6 cellular contexts compared by ENCODE assay signal in genomic region chr2:176136375-176137248, GRCh38. TPM values are rescaled to one million over a fixed set of nuclear protein-coding genes. Genes with fewer than 3 reads are reported as not detected.
DNase-seq lines count a peak whose midpoint lies in the region; ATAC-seq, FAIRE-seq and TF ChIP-seq lines count a peak whose summit lies in the region.

No MANE protein-coding gene starts in this region.

- H3K4me2 ChIP-seq in K562 (ENCODE audit: insufficient read depth, low read length) = peak overlapping the region; percentile 10; the same call in 1 of the 2 replicates

- intact Hi-C loops in K562 (cut with micrococcal nuclease) (no loop called here), ovary (cut with DNase I) (loop anchor here in 1 of 4 donors (10.0 kb wide), 1 partner anchor 1128 kb away; the partner anchor contains the start of gene NFE2L2)

- TF ChIP-seq RAD21 in K562 (CRISPR knock-in tag; conservative IDR thresholded peaks at IDR 0.05 in 1 of 2, IDR thresholded peaks at IDR 0.05 in 1 of 2) = no peak

- BruUV-seq in K562 (replicated peaks; lab: Mats Ljungman, UMichigan) = no TSS peak

- H3K4me1 ChIP-seq in HEK293 (ENCODE audit: control insufficient read depth, insufficient read depth, low read length) (peaks cover 11% of the 10 kb centered on the region), K562 (replicated peaks in 1 of 2; ENCODE audit: control insufficient read depth in 2 of 2, insufficient read depth in 2 of 2, low read length in 2 of 2) (peaks cover 0 to 15% of the 10 kb centered on the region in 2 experiments; a peak in 2 of 5 replicates), ovary (ENCODE audit: insufficient read depth) (peaks cover 20% of the 10 kb centered on the region)

- TF ChIP-seq POLR2A in K562 (conservative IDR thresholded peaks at IDR 0.05) (no peak), ovary (IDR thresholded peaks at IDR 0.05) (peak; percentile 31)

- peaks cover 89% of the 10 kb centered on the region for H3K27me3 Mint-ChIP-seq in activated CD8-positive, alpha-beta memory T cell treated with anti-CD3 and anti-CD28 coated beads, Interleukin-2, amount 10 ng/mL, durations not matched to agents 7 days and 5 days

- no peaks in the 10 kb centered on the region for H3K79me2 ChIP-seq in K562 (ENCODE audit: control insufficient read depth, insufficient read depth, low read length)

- no peaks in the 10 kb centered on the region for H3K9me1 ChIP-seq in K562 (ENCODE audit: control insufficient read depth, insufficient read depth, low read length)

- H3K27ac ChIP-seq in HEK293 (ENCODE audit: extremely low read depth, low read depth, low read length) (peak overlapping the region; percentile 98), K562 (ENCODE audit: extremely low read depth, low read depth, low read length) (no peak overlapping the region), ovary (peak overlapping the region; percentile 93 to 99)

- TF ChIP-seq CTCF in HEK293 (tag by site-specific recombination; IDR thresholded peaks at IDR 0.05) (peak; percentile 64), K562 (IDR thresholded peaks at IDR 0.05 in 2 of 3, conservative IDR thresholded peaks at IDR 0.05 in 1 of 3; ENCODE audit: insufficient read depth in 2 of 3, low read depth in 1 of 3, low read length in 3 of 3) (no peak), ovary (IDR thresholded peaks at IDR 0.05) (peak in 1 of 3 donors; percentile 9)

- peaks cover 2% of the 10 kb centered on the region for H3K36me3 Mint-ChIP-seq in activated CD8-positive, alpha-beta memory T cell treated with anti-CD3 and anti-CD28 coated beads, Interleukin-2, amount 10 ng/mL, durations not matched to agents 7 days and 5 days

- 22% methylated on average over 57 of the region's 71 CpGs for WGBS in K562 (ENCODE audit: insufficient coverage, low coverage, missing lambda C conversion rate)
- WGBS in ovary, 3 donors = 0 to 1% (median 0%) methylated on average over 71 of the region's 71 CpGs

- H3K4me3 Mint-ChIP-seq in activated CD8-positive, alpha-beta memory T cell treated with anti-CD3 and anti-CD28 coated beads, Interleukin-2, amount 10 ng/mL, durations not matched to agents 7 days and 5 days = no peak overlapping the region

- peaks cover 37 to 64% of the 10 kb centered on the region in 2 experiments for H3K27me3 ChIP-seq in K562 (ENCODE audit: control insufficient read depth in 2 of 2, insufficient read depth in 2 of 2, low read length in 2 of 2)
- no peaks in the 10 kb centered on the region for H3K27me3 ChIP-seq in ovary

- H4K20me1 ChIP-seq in K562 (replicated peaks; ENCODE audit: control insufficient read depth, insufficient read depth, low read length) = no peaks in the 10 kb centered on the region

- no peak for FAIRE-seq in K562 (lab: Jason Lieb, UNC)

- H3K9ac ChIP-seq in K562 (ENCODE audit: insufficient read depth in 1 of 2, low read depth in 2 of 2, low read length in 2 of 2) = no peak overlapping the region

- no peak overlapping the region for H2AFZ ChIP-seq in K562 (ENCODE audit: low read depth, low read length)

- POLR2A ChIA-PET in HEK293 (lab: Yijun Ruan, JAX) = interaction anchor here (0.7 to 1.6 kb wide), 7 partner anchors 12 to 483 kb away, joined by 3 to 10 read pairs (median 3); partner anchors contain the start of gene HOXD4
- POLR2A ChIA-PET in K562 (lab: Yijun Ruan, JAX) = interaction anchor here (0.6 kb wide), 1 partner anchor 81 kb away, joined by 3 read pairs; no protein-coding TSS in a partner anchor

- no peak for ATAC-seq in K562
- no peak for ATAC-seq in activated CD8-positive, alpha-beta memory T cell treated with anti-CD3 and anti-CD28 coated beads, Interleukin-2, amount 10 ng/mL, durations not matched to agents 7 days and 5 days

- in situ Hi-C loops in K562 (cut with MboI) = loop anchor here (25.0 kb wide), 2 partner anchors 676 to 1626 kb away; no protein-coding TSS in a partner anchor

- no peaks in the 10 kb centered on the region for H3K9me3 Mint-ChIP-seq in activated CD8-positive, alpha-beta memory T cell treated with anti-CD3 and anti-CD28 coated beads, Interleukin-2, amount 10 ng/mL, durations not matched to agents 7 days and 5 days (ENCODE audit: low read depth)

- H3K4me3 ChIP-seq in HEK293 (ENCODE audit: low read depth, low read length) = peak overlapping the region; percentile 72
- H3K4me3 ChIP-seq in K562 = no peak overlapping the region
- H3K4me3 ChIP-seq in ovary = peak overlapping the region; percentile 64

- H3K4me1 Mint-ChIP-seq in activated CD8-positive, alpha-beta memory T cell treated with anti-CD3 and anti-CD28 coated beads, Interleukin-2, amount 10 ng/mL, durations not matched to agents 7 days and 5 days = peaks cover 20% of the 10 kb centered on the region

- DNase-seq in K562 (ENCODE audit: extremely low read depth in 1 of 4, low spot score in 3 of 4) (no peak), ovary (peak; percentile 62 to 75 (median 70)), NCI-H1417 (lab: John Stamatoyannopoulos, UW) (no peak), dedifferentiated amniotic fluid mesenchymal stem cell (ENCODE audit: extremely low spot score) (no peak)
- DNase-seq in activated CD8-positive, alpha-beta memory T cell treated with anti-CD3 and anti-CD28 coated beads, Interleukin-2, amount 10 ng/mL, durations not matched to agents 7 days and 5 days = no peak

- H3K36me3 ChIP-seq in HEK293 (ENCODE audit: control insufficient read depth in 2 of 2, insufficient read depth in 1 of 2, low read length in 2 of 2) (no peaks in the 10 kb centered on the region), K562 (ENCODE audit: control insufficient read depth, insufficient read depth, low read length) (no peaks in the 10 kb centered on the region), ovary (no peaks in the 10 kb centered on the region)

- no peak for TF ChIP-seq EP300 in K562 (IDR thresholded peaks at IDR 0.05; ENCODE audit: low read length)
- TF ChIP-seq EP300 in ovary (IDR thresholded peaks at IDR 0.05) = no peak

- H3K9me3 ChIP-seq in HEK293 (ENCODE audit: control insufficient read depth, insufficient read depth, low read depth, low read length) (no peaks in the 10 kb centered on the region), K562 (replicated peaks; ENCODE audit: control insufficient read depth, insufficient read depth, low read depth, low read length) (no peaks in the 10 kb centered on the region; the same call in 1 of the 2 replicates), ovary (no peaks in the 10 kb centered on the region)

- CTCF ChIA-PET in HEK293 (lab: Yijun Ruan, JAX) = interaction anchor here (0.6 to 2.7 kb wide), 11 partner anchors 9 to 1012 kb away, joined by 3 to 12 read pairs (median 3); no protein-coding TSS in a partner anchor
- CTCF ChIA-PET in K562 (lab: Yijun Ruan, JAX; ENCODE audit: low intra/inter-chr PET ratio) = interaction anchor here (1.7 kb wide), 1 partner anchor 10 kb away, joined by 4 read pairs; no protein-coding TSS in a partner anchor
- CTCF ChIA-PET in activated CD8-positive, alpha-beta memory T cell treated with anti-CD3 and anti-CD28 coated beads, Interleukin-2, amount 10 ng/mL, durations not matched to agents 7 days and 5 days (lab: Charles Lee) = interaction anchor here (0.8 to 1.0 kb wide), 2 partner anchors 9 to 318 kb away, joined by 3 read pairs; no protein-coding TSS in a partner anchor

- no peak overlapping the region for H3K27ac Mint-ChIP-seq in activated CD8-positive, alpha-beta memory T cell treated with anti-CD3 and anti-CD28 coated beads, Interleukin-2, amount 10 ng/mL, durations not matched to agents 7 days and 5 days

RNA-seq across cellular contexts. Expression of gene HOXD8, which starts 7.1 kb away (rescaled TPM):
- total RNA-seq in K562 (2011; cell fraction: chromatin; rRNA removed; ENCODE audit: low replicate concordance) = not detected in 2 replicates
- total RNA-seq in K562 (2011; cell fraction: nucleolus; rRNA removed) = not detected in 2 replicates
- not detected in 2 replicates for total RNA-seq in K562 (2011; cell fraction: nucleoplasm; rRNA removed)
- total RNA-seq in K562 (2014; rRNA removed) (not detected in 2 replicates), K562 (2014; rRNA removed; fragmentation: Illumina TruSeq; extraction: Trizol) (0.15 TPM in 1 of 2 replicates, not detected in the other), K562 (2015; rRNA removed; fragmentation: Illumina TruSeq; extraction: Trizol) (not detected in 2 replicates), K562 (2021) (not detected in 2 replicates), ovary (10 to 100 TPM; 29.2 to 46.8 (median 33.1) TPM)
- polyA plus RNA-seq in K562 (2011; rRNA removed) (not detected in 2 replicates), K562 (2014; fragmentation: Illumina TruSeq; extraction: Trizol) (not detected in 2 replicates), K562 (2014; fragmentation: Nextera tagmentation; extraction: Ambion mirVana) (under 1 TPM in 1 of 2 experiments, not detected in 1; 0.04 TPM), K562 (2014; rRNA removed) (0.30 TPM in 1 of 2 replicates, not detected in the other), ovary (10 to 100 TPM; 36.9 to 50.6 TPM)
- not detected in 2 replicates for polyA plus RNA-seq in K562 (2011; cell fraction: cytosol; rRNA removed)
- not detected in 2 replicates for polyA plus RNA-seq in K562 (2011; cell fraction: nucleus; rRNA removed)
- 0.57 TPM in 1 of 2 replicates, not detected in the other for polyA plus RNA-seq in K562 (2012)
- polyA minus RNA-seq in K562 (2011; rRNA and poly(A)+ RNA removed) = not detected in 2 replicates
- not detected in 2 replicates for polyA minus RNA-seq in K562 (2011; cell fraction: cytosol; rRNA and poly(A)+ RNA removed)
- polyA minus RNA-seq in K562 (2011; cell fraction: nucleus; rRNA and poly(A)+ RNA removed) = 0.22 TPM in 1 of 2 replicates, not detected in the other
- total RNA-seq in activated CD8-positive, alpha-beta memory T cell treated with anti-CD3 and anti-CD28 coated beads, Interleukin-2, amount 10 ng/mL, durations not matched to agents 7 days and 5 days = not detected

RNA-seq across cellular contexts. Expression of gene HOXD9, which starts 14.1 kb away (rescaled TPM):
- total RNA-seq in K562 (2011; cell fraction: chromatin; rRNA removed; ENCODE audit: low replicate concordance) = not detected in 2 replicates
- not detected in 2 replicates for total RNA-seq in K562 (2011; cell fraction: nucleolus; rRNA removed)
- not detected in 2 replicates for total RNA-seq in K562 (2011; cell fraction: nucleoplasm; rRNA removed)
- not detected in 2 replicates for total RNA-seq in K562 (2014; rRNA removed)
- total RNA-seq in K562 (2014; rRNA removed; fragmentation: Illumina TruSeq; extraction: Trizol) = not detected in 2 replicates
- total RNA-seq in K562 (2015; rRNA removed; fragmentation: Illumina TruSeq; extraction: Trizol) = not detected in 2 replicates
- not detected in 2 replicates for total RNA-seq in K562 (2021)
- polyA plus RNA-seq in K562 (2011; rRNA removed) = not detected in 2 replicates
- not detected in 2 replicates for polyA plus RNA-seq in K562 (2011; cell fraction: cytosol; rRNA removed)
- not detected in 2 replicates for polyA plus RNA-seq in K562 (2011; cell fraction: nucleus; rRNA removed)
- polyA plus RNA-seq in K562 (2012) = not detected in 2 replicates
- polyA plus RNA-seq in K562 (2014; fragmentation: Illumina TruSeq; extraction: Trizol) = not detected in 2 replicates
- polyA plus RNA-seq in K562 (2014; fragmentation: Nextera tagmentation; extraction: Ambion mirVana) = not detected
- not detected in 2 replicates for polyA plus RNA-seq in K562 (2014; rRNA removed)
- polyA minus RNA-seq in K562 (2011; rRNA and poly(A)+ RNA removed) = not detected in 2 replicates
- not detected in 2 replicates for polyA minus RNA-seq in K562 (2011; cell fraction: cytosol; rRNA and poly(A)+ RNA removed)
- not detected in 2 replicates for polyA minus RNA-seq in K562 (2011; cell fraction: nucleus; rRNA and poly(A)+ RNA removed)
- 10 to 100 TPM in 6 of 7 donors, 1 to 10 TPM in 1; 9.7 to 20.6 (median 12.8) TPM for total RNA-seq in ovary
- polyA plus RNA-seq in ovary = 10 to 100 TPM; 11.7 to 13.0 TPM
- total RNA-seq in activated CD8-positive, alpha-beta memory T cell treated with anti-CD3 and anti-CD28 coated beads, Interleukin-2, amount 10 ng/mL, durations not matched to agents 7 days and 5 days = not detected

RNA-seq across cellular contexts. Expression of gene HOXD4, which starts 14.7 kb away (rescaled TPM):
- not detected in 2 replicates for total RNA-seq in K562 (2011; cell fraction: chromatin; rRNA removed; ENCODE audit: low replicate concordance)
- total RNA-seq in K562 (2011; cell fraction: nucleolus; rRNA removed) = not detected in 2 replicates
- total RNA-seq in K562 (2011; cell fraction: nucleoplasm; rRNA removed) = not detected in 2 replicates
- not detected in 2 replicates for total RNA-seq in K562 (2014; rRNA removed)
- total RNA-seq in K562 (2014; rRNA removed; fragmentation: Illumina TruSeq; extraction: Trizol) = not detected in 2 replicates
- not detected in 2 replicates for total RNA-seq in K562 (2015; rRNA removed; fragmentation: Illumina TruSeq; extraction: Trizol)
- not detected in 2 replicates for total RNA-seq in K562 (2021)
- not detected in 2 replicates for polyA plus RNA-seq in K562 (2011; rRNA removed)
- 0.04 TPM in 1 of 2 replicates, not detected in the other for polyA plus RNA-seq in K562 (2011; cell fraction: cytosol; rRNA removed)
- not detected in 2 replicates for polyA plus RNA-seq in K562 (2011; cell fraction: nucleus; rRNA removed)
- 0.11 TPM in 1 of 2 replicates, not detected in the other for polyA plus RNA-seq in K562 (2012)
- not detected in 2 replicates for polyA plus RNA-seq in K562 (2014; fragmentation: Illumina TruSeq; extraction: Trizol)
- polyA plus RNA-seq in K562 (2014; fragmentation: Nextera tagmentation; extraction: Ambion mirVana) = not detected
- polyA plus RNA-seq in K562 (2014; rRNA removed) = not detected in 2 replicates
- not detected in 2 replicates for polyA minus RNA-seq in K562 (2011; rRNA and poly(A)+ RNA removed)
- polyA minus RNA-seq in K562 (2011; cell fraction: cytosol; rRNA and poly(A)+ RNA removed) = not detected in 2 replicates
- not detected in 2 replicates for polyA minus RNA-seq in K562 (2011; cell fraction: nucleus; rRNA and poly(A)+ RNA removed)
- 10 to 100 TPM in 6 of 7 donors, 1 to 10 TPM in 1; 6.2 to 16.5 (median 12.7) TPM for total RNA-seq in ovary
- polyA plus RNA-seq in ovary = 10 to 100 TPM in 1 of 2 donors, 1 to 10 TPM in 1; 8.3 to 11.0 TPM
- total RNA-seq in activated CD8-positive, alpha-beta memory T cell treated with anti-CD3 and anti-CD28 coated beads, Interleukin-2, amount 10 ng/mL, durations not matched to agents 7 days and 5 days = not detected

RNA-seq across cellular contexts. Expression of gene HOXD10, which starts 20.0 kb away (rescaled TPM):
- not detected in 2 replicates for total RNA-seq in K562 (2011; cell fraction: chromatin; rRNA removed; ENCODE audit: low replicate concordance)
- total RNA-seq in K562 (2011; cell fraction: nucleolus; rRNA removed) = not detected in 2 replicates
- total RNA-seq in K562 (2011; cell fraction: nucleoplasm; rRNA removed) = not detected in 2 replicates
- not detected in 2 replicates for total RNA-seq in K562 (2014; rRNA removed)
- not detected in 2 replicates for total RNA-seq in K562 (2014; rRNA removed; fragmentation: Illumina TruSeq; extraction: Trizol)
- total RNA-seq in K562 (2015; rRNA removed; fragmentation: Illumina TruSeq; extraction: Trizol) = not detected in 2 replicates
- not detected in 2 replicates for total RNA-seq in K562 (2021)
- polyA plus RNA-seq in K562 (2011; rRNA removed) = not detected in 2 replicates
- polyA plus RNA-seq in K562 (2011; cell fraction: cytosol; rRNA removed) = not detected in 2 replicates
- polyA plus RNA-seq in K562 (2011; cell fraction: nucleus; rRNA removed) = not detected in 2 replicates
- polyA plus RNA-seq in K562 (2012) = not detected in 2 replicates
- polyA plus RNA-seq in K562 (2014; fragmentation: Illumina TruSeq; extraction: Trizol) = not detected in 2 replicates
- polyA plus RNA-seq in K562 (2014; fragmentation: Nextera tagmentation; extraction: Ambion mirVana) = not detected
- polyA plus RNA-seq in K562 (2014; rRNA removed) = not detected in 2 replicates
- not detected in 2 replicates for polyA minus RNA-seq in K562 (2011; rRNA and poly(A)+ RNA removed)
- polyA minus RNA-seq in K562 (2011; cell fraction: cytosol; rRNA and poly(A)+ RNA removed) = not detected in 2 replicates
- polyA minus RNA-seq in K562 (2011; cell fraction: nucleus; rRNA and poly(A)+ RNA removed) = not detected in 2 replicates
- total RNA-seq in ovary = 1 to 10 TPM in 4 of 7 donors, under 1 TPM in 3; 0.38 to 3.2 (median 1.0) TPM
- 1 to 10 TPM; 1.1 to 8.1 TPM for polyA plus RNA-seq in ovary
- not detected for total RNA-seq in activated CD8-positive, alpha-beta memory T cell treated with anti-CD3 and anti-CD28 coated beads, Interleukin-2, amount 10 ng/mL, durations not matched to agents 7 days and 5 days

RNA-seq across cellular contexts. Expression of gene HOXD3, which starts 20.5 kb away (rescaled TPM):
- total RNA-seq in K562 (2011; cell fraction: chromatin; rRNA removed; ENCODE audit: low replicate concordance) = not detected in 2 replicates
- total RNA-seq in K562 (2011; cell fraction: nucleolus; rRNA removed) = not detected in 2 replicates
- total RNA-seq in K562 (2011; cell fraction: nucleoplasm; rRNA removed) = not detected in 2 replicates
- total RNA-seq in K562 (2014; rRNA removed) = not detected in 2 replicates
- not detected in 2 replicates for total RNA-seq in K562 (2014; rRNA removed; fragmentation: Illumina TruSeq; extraction: Trizol)
- total RNA-seq in K562 (2015; rRNA removed; fragmentation: Illumina TruSeq; extraction: Trizol) = not detected in 2 replicates
- total RNA-seq in K562 (2021) = not detected in 2 replicates
- polyA plus RNA-seq in K562 (2011; rRNA removed) = not detected in 2 replicates
- polyA plus RNA-seq in K562 (2011; cell fraction: cytosol; rRNA removed) = not detected in 2 replicates
- not detected in 2 replicates for polyA plus RNA-seq in K562 (2011; cell fraction: nucleus; rRNA removed)
- polyA plus RNA-seq in K562 (2012) = not detected in 2 replicates
- not detected in 2 replicates for polyA plus RNA-seq in K562 (2014; fragmentation: Illumina TruSeq; extraction: Trizol)
- not detected for polyA plus RNA-seq in K562 (2014; fragmentation: Nextera tagmentation; extraction: Ambion mirVana)
- not detected in 2 replicates for polyA plus RNA-seq in K562 (2014; rRNA removed)
- polyA minus RNA-seq in K562 (2011; rRNA and poly(A)+ RNA removed) = not detected in 2 replicates
- not detected in 2 replicates for polyA minus RNA-seq in K562 (2011; cell fraction: cytosol; rRNA and poly(A)+ RNA removed)
- not detected in 2 replicates for polyA minus RNA-seq in K562 (2011; cell fraction: nucleus; rRNA and poly(A)+ RNA removed)
- total RNA-seq in ovary = 10 to 100 TPM; 12.5 to 18.7 (median 16.5) TPM
- polyA plus RNA-seq in ovary = 10 to 100 TPM in 1 of 2 donors, 1 to 10 TPM in 1; 6.7 to 10.1 TPM
- total RNA-seq in activated CD8-positive, alpha-beta memory T cell treated with anti-CD3 and anti-CD28 coated beads, Interleukin-2, amount 10 ng/mL, durations not matched to agents 7 days and 5 days = not detected

Comparison
In these comparisons a context has a peak if more than half of its experiments do, and no peak if none do; other contexts are left out.
1. DNase-seq: peak in ovary (5 of 5); none in K562 (0 of 4), NCI-H1417 (0 of 3), dedifferentiated amniotic fluid mesenchymal stem cell (single experiment) and activated CD8-positive, alpha-beta memory T cell treated with anti-CD3 and anti-CD28 coated beads, Interleukin-2, amount 10 ng/mL, durations not matched to agents 7 days and 5 days (single experiment).
2. RNA of gene HOXD8, which starts 7.1 kb away (total RNA-seq): 29.2 to 46.8 TPM in ovary; not detected in activated CD8-positive, alpha-beta memory T cell treated with anti-CD3 and anti-CD28 coated beads, Interleukin-2, amount 10 ng/mL, durations not matched to agents 7 days and 5 days and 0.15 TPM in K562; every median in the first group is over 10 times any median in the second.
3. RNA of gene HOXD9, which starts 14.1 kb away (total RNA-seq): 9.7 to 20.6 TPM in ovary; not detected in K562 and not detected in activated CD8-positive, alpha-beta memory T cell treated with anti-CD3 and anti-CD28 coated beads, Interleukin-2, amount 10 ng/mL, durations not matched to agents 7 days and 5 days; every median in the first group is over 10 times any median in the second.
4. RNA of gene HOXD4, which starts 14.7 kb away (total RNA-seq): 6.2 to 16.5 TPM in ovary; not detected in K562 and not detected in activated CD8-positive, alpha-beta memory T cell treated with anti-CD3 and anti-CD28 coated beads, Interleukin-2, amount 10 ng/mL, durations not matched to agents 7 days and 5 days; every median in the first group is over 4 times any median in the second.
5. Of the 44 proteins assayed by ChIP-seq in both K562 and HEK293: peak only in K562: none; only in HEK293: CTCF, PATZ1, PRDM10, TCF7L2, ZBTB17, ZBTB26 and 1 more; in both: none; in neither: 37.